23 cellular contexts compared by ENCODE assay signal in the genomic region with DNA sequence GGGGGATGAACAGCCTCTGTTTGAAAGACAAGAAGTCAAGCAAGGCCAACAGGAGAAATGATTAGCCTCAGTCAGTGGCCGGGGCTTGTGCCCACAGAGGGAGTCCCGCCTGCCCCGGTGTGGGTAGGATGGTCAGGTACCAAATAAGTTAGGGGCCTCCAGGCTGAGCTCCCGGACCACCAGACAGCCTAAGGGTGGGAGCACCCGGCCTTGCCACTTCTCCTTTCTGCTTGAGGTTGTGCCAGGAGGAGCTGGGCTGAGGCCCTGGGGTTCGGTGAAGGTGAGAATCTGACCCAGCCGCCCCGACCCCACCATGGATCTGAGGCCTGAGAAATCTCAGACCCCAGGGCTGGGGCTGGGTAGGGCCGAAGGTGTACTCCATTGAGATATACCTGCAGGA.
"Had no signal": no experiment of that assay in that cellular context is flagged by ENCODE, and none has a peak within 500 bp of the region (broad histone marks: within the 10 kb centered on the region; RNA-seq: fewer than 3 reads in every experiment).

No MANE protein-coding gene starts in this region.

- H3K4me3 ChIP-seq: colonic mucosa, coronary artery, dorsolateral prefrontal cortex, esophagus muscularis mucosa, esophagus squamous epithelium, gastrocnemius medialis, gastroesophageal sphincter, heart left ventricle, heart right ventricle had no signal

- H3K27ac ChIP-seq: colonic mucosa, coronary artery, dorsolateral prefrontal cortex, esophagus muscularis mucosa, foreskin keratinocyte, gastrocnemius medialis, gastroesophageal sphincter, heart left ventricle, heart right ventricle had no signal

- H3K4me1 ChIP-seq: colonic mucosa, esophagus muscularis mucosa, gastroesophageal sphincter, heart right ventricle had no signal

- H3K27me3 ChIP-seq: colonic mucosa, esophagus muscularis mucosa, esophagus squamous epithelium, foreskin keratinocyte, gastroesophageal sphincter had no signal

- DNase-seq: colonic mucosa; cortex of kidney; dermis blood vessel endothelial cell; dorsolateral prefrontal cortex; effector CD4-positive, alpha-beta T cell; effector CD8-positive, alpha-beta T cell; effector memory CD4-positive, alpha-beta T cell; effector memory CD8-positive, alpha-beta T cell; endodermal cell; erythroblast; esophagus squamous epithelium; foreskin fibroblast; foreskin keratinocyte; foreskin melanocyte; gastrocnemius medialis; glutamatergic neuron; head of caudate nucleus; heart left ventricle; heart right ventricle had no signal

- ATAC-seq: effector memory CD8-positive, alpha-beta T cell; esophagus mucosa; foreskin keratinocyte; gastrocnemius medialis; gastroesophageal sphincter; heart left ventricle; heart right ventricle had no signal

- H3K36me3 ChIP-seq: colonic mucosa, esophagus muscularis mucosa, esophagus squamous epithelium, gastrocnemius medialis, gastroesophageal sphincter, heart left ventricle, heart right ventricle had no signal

- H3K9me3 ChIP-seq: colonic mucosa, esophagus muscularis mucosa, esophagus squamous epithelium, gastrocnemius medialis, gastroesophageal sphincter, heart left ventricle, heart right ventricle had no signal
